Comparison of ENCODE assay signal across 8 cellular contexts in the genomic region with DNA sequence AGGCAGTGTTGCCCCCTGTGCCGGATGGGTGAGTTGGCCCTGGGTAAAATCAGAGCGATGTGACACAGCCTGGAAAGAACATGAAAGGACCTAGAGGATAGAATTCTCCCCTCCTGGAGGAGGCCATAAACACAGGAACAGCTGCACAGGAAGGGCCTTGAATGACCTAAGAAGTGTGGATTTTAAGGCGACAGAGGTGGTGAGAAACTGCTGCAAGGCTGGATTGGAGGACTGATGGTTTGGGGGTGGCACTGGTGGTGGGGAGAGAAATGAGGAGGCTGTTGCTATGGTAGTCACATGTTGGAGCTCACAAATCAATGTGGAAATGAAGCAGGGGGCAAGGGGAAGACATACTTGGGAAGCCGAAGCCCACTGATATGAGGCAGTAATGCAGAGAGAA. TPM values are rescaled to one million over a fixed set of nuclear protein-coding genes. Genes with fewer than 3 reads are reported as not detected.
DNase-seq lines count a peak whose midpoint lies in the region; ATAC-seq and TF ChIP-seq lines count a peak whose summit lies in the region.

No MANE protein-coding gene starts in this region.

- H3K27me3 Mint-ChIP-seq in activated naive CD8-positive, alpha-beta T cell = no peaks in the 10 kb centered on the region

- CTCF ChIA-PET in SK-N-SH (lab: Yijun Ruan, JAX) = interaction anchor here (0.6 to 5.1 kb wide), 5 partner anchors 10 to 141 kb away, joined by 3 to 29 read pairs (median 6); no protein-coding TSS in a partner anchor

- whole genome bisulfite sequencing in SK-N-SH (ENCODE audit: low lambda C conversion rate) = 91% methylated on average over 4 of the region's 4 CpGs
- 78% methylated on average over 4 of the region's 4 CpGs for WGBS in suprapubic skin

- POLR2A ChIA-PET in SK-N-SH (lab: Yijun Ruan, JAX) = interaction anchor here (1.2 kb wide), 1 partner anchor 29 kb away, joined by 3 read pairs; no protein-coding TSS in a partner anchor

- H3K27ac ChIP-seq in SK-N-SH (ENCODE audit: low read depth in 2 of 2, low read length in 1 of 2) = peak overlapping the region; percentile 79 to 86; a peak in 3 of 4 replicates
- H3K27ac ChIP-seq in suprapubic skin = peak overlapping the region; percentile 92

- peaks cover 45% of the 10 kb centered on the region for H3K4me1 Mint-ChIP-seq in activated naive CD8-positive, alpha-beta T cell (ENCODE audit: low read depth)

- no peaks in the 10 kb centered on the region for H3K9me3 Mint-ChIP-seq in activated naive CD8-positive, alpha-beta T cell (ENCODE audit: low read depth)

- H3K36me3 Mint-ChIP-seq in activated naive CD8-positive, alpha-beta T cell = no peaks in the 10 kb centered on the region

- H3K4me2 ChIP-seq in SK-N-SH = peak overlapping the region; percentile 83

- H3K36me3 ChIP-seq in SK-N-SH (replicated peaks in 1 of 2; ENCODE audit: control insufficient read depth in 1 of 2, insufficient read depth in 2 of 2, low read length in 1 of 2) (no peaks in the 10 kb centered on the region), kidney epithelial cell (ENCODE audit: control insufficient read depth, insufficient read depth, low read length) (no peaks in the 10 kb centered on the region), suprapubic skin (no peaks in the 10 kb centered on the region)

- H3K4me3 ChIP-seq in SK-N-SH (ENCODE audit: low read depth in 2 of 2, low read length in 1 of 2) (peak overlapping the region; percentile 49 to 61; a peak in 3 of 4 replicates), kidney epithelial cell (ENCODE audit: low read depth, low read length) (peak overlapping the region; percentile 51), suprapubic skin (peak overlapping the region; percentile 51)

- no peaks in the 10 kb centered on the region for H3K79me2 ChIP-seq in SK-N-SH (ENCODE audit: insufficient read depth)

- DNase-seq in SK-N-SH (no peak), kidney epithelial cell (ENCODE audit: low read depth) (no peak), suprapubic skin (ENCODE audit: low spot score in 2 of 2) (peak in 1 of 2 donors; percentile 50), T1000 (lab: John Stamatoyannopoulos, UW) (no peak), kidney glomerular epithelial cell (lab: John Stamatoyannopoulos, UW) (no peak)

- H3K4me1 ChIP-seq in SK-N-SH (ENCODE audit: control insufficient read depth in 1 of 2, insufficient read depth in 2 of 2, low read depth in 1 of 2, low read length in 1 of 2) (peaks cover 7 to 25% of the 10 kb centered on the region in 2 experiments; a peak in 3 of 4 replicates), suprapubic skin (peaks cover 53% of the 10 kb centered on the region)

- H3K4me3 Mint-ChIP-seq in activated naive CD8-positive, alpha-beta T cell = peak overlapping the region; percentile 88

- peak overlapping the region; percentile 64; the same call in 1 of the 2 replicates for H3K9ac ChIP-seq in SK-N-SH

- peak overlapping the region; percentile 90; the same call in 1 of the 2 replicates for H2AFZ ChIP-seq in SK-N-SH (ENCODE audit: low read depth)

- TF ChIP-seq CTCF in SK-N-SH (IDR thresholded peaks at IDR 0.05) (no peak), kidney epithelial cell (IDR thresholded peaks at IDR 0.05; ENCODE audit: insufficient read depth, low read length, poor library complexity, severe bottlenecking) (no peak), suprapubic skin (IDR thresholded peaks at IDR 0.05) (no peak)

- no peak for TF ChIP-seq POLR2A in suprapubic skin (IDR thresholded peaks at IDR 0.05)

- H3K9me2 ChIP-seq in SK-N-SH = no peaks in the 10 kb centered on the region

- H3F3A ChIP-seq in SK-N-SH (replicated peaks; ENCODE audit: insufficient read depth) = peaks cover 10% of the 10 kb centered on the region

- TF ChIP-seq EP300 in SK-N-SH (IDR thresholded peaks at IDR 0.05; ENCODE audit: borderline replicate concordance in 1 of 2, low read depth in 1 of 2, low read length in 1 of 2) = no peak
- no peak for TF ChIP-seq EP300 in suprapubic skin (IDR thresholded peaks at IDR 0.05)

- H3K27ac Mint-ChIP-seq in activated naive CD8-positive, alpha-beta T cell = peak overlapping the region; percentile 66

- no peak for TF ChIP-seq RAD21 in SK-N-SH (IDR thresholded peaks at IDR 0.05; ENCODE audit: low read length)

- no peaks in the 10 kb centered on the region for H4K20me1 ChIP-seq in SK-N-SH (ENCODE audit: insufficient read depth)

- ATAC-seq in SK-N-SH treated with all-trans-retinoic acid at 6 μM for 48 hours (no peak), GM21717 (IDR thresholded peaks at IDR 0.05; ENCODE audit: unreplicated experiment) (no peak)

- no peaks in the 10 kb centered on the region for H3K27me3 ChIP-seq in SK-N-SH (ENCODE audit: insufficient read depth)
- H3K27me3 ChIP-seq in kidney epithelial cell (ENCODE audit: control insufficient read depth, insufficient read depth, low read length) = no peaks in the 10 kb centered on the region
- no peaks in the 10 kb centered on the region for H3K27me3 ChIP-seq in suprapubic skin

- H3K9me3 ChIP-seq in SK-N-SH = no peaks in the 10 kb centered on the region
- H3K9me3 ChIP-seq in suprapubic skin = no peaks in the 10 kb centered on the region

TF ChIP-seq in SK-N-SH, 30 proteins besides CTCF, POLR2A, EP300 and RAD21:
- TF ChIP-seq FOXJ3 (CRISPR knock-in tag; IDR thresholded peaks at IDR 0.05) (no peak), GABPA (IDR thresholded peaks at IDR 0.05; ENCODE audit: low read depth) (no peak), TCF12 (IDR thresholded peaks at IDR 0.05) (no peak)
- TF ChIP-seq, protein P1, sequence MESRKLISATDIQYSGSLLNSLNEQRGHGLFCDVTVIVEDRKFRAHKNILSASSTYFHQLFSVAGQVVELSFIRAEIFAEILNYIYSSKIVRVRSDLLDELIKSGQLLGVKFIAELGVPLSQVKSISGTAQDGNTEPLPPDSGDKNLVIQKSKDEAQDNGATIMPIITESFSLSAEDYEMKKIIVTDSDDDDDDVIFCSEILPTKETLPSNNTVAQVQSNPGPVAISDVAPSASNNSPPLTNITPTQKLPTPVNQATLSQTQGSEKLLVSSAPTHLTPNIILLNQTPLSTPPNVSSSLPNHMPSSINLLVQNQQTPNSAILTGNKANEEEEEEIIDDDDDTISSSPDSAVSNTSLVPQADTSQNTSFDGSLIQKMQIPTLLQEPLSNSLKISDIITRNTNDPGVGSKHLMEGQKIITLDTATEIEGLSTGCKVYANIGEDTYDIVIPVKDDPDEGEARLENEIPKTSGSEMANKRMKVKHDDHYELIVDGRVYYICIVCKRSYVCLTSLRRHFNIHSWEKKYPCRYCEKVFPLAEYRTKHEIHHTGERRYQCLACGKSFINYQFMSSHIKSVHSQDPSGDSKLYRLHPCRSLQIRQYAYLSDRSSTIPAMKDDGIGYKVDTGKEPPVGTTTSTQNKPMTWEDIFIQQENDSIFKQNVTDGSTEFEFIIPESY (IDR thresholded peaks at IDR 0.05; ENCODE audit: borderline replicate concordance, low read depth) = no peak

TF ChIP-seq in SK-N-SH treated with all-trans-retinoic acid at 6 μM for 48 hours, 23 proteins besides CTCF, POLR2A, EP300 and RAD21 (continues in another document):
- TF ChIP-seq ZFP30 (CRISPR knock-in tag; IDR thresholded peaks at IDR 0.05) (no peak), TOX (CRISPR knock-in tag; IDR thresholded peaks at IDR 0.05; ENCODE audit: borderline replicate concordance) (no peak), CSDC2 (CRISPR knock-in tag; IDR thresholded peaks at IDR 0.05) (no peak), GLIS3 (CRISPR knock-in tag; IDR thresholded peaks at IDR 0.05) (no peak), SNAI2 (CRISPR knock-in tag; IDR thresholded peaks at IDR 0.05) (no peak), ARNTL (CRISPR knock-in tag; IDR thresholded peaks at IDR 0.05; ENCODE audit: borderline replicate concordance, low read depth) (no peak), ZFP3 (CRISPR knock-in tag; IDR thresholded peaks at IDR 0.05) (no peak)
- TF ChIP-seq, protein P2, sequence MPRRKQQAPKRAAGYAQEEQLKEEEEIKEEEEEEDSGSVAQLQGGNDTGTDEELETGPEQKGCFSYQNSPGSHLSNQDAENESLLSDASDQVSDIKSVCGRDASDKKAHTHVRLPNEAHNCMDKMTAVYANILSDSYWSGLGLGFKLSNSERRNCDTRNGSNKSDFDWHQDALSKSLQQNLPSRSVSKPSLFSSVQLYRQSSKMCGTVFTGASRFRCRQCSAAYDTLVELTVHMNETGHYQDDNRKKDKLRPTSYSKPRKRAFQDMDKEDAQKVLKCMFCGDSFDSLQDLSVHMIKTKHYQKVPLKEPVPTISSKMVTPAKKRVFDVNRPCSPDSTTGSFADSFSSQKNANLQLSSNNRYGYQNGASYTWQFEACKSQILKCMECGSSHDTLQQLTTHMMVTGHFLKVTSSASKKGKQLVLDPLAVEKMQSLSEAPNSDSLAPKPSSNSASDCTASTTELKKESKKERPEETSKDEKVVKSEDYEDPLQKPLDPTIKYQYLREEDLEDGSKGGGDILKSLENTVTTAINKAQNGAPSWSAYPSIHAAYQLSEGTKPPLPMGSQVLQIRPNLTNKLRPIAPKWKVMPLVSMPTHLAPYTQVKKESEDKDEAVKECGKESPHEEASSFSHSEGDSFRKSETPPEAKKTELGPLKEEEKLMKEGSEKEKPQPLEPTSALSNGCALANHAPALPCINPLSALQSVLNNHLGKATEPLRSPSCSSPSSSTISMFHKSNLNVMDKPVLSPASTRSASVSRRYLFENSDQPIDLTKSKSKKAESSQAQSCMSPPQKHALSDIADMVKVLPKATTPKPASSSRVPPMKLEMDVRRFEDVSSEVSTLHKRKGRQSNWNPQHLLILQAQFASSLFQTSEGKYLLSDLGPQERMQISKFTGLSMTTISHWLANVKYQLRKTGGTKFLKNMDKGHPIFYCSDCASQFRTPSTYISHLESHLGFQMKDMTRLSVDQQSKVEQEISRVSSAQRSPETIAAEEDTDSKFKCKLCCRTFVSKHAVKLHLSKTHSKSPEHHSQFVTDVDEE (CRISPR knock-in tag; IDR thresholded peaks at IDR 0.05) = no peak

RNA-seq across cellular contexts. Expression of a gene that starts 13.8 kb away (rescaled TPM):
- polyA plus RNA-seq in SK-N-SH (2012; rRNA removed) = not detected in 2 replicates
- not detected in 2 replicates for polyA plus RNA-seq in SK-N-SH (2012; cell fraction: cytosol; rRNA removed)
- polyA plus RNA-seq in SK-N-SH (2012; cell fraction: nucleus; rRNA removed) = 0.02 TPM in 1 of 2 replicates, not detected in the other
- 0.08 TPM in 1 of 2 replicates, not detected in the other for total RNA-seq in kidney epithelial cell
- total RNA-seq in suprapubic skin = not detected

RNA-seq across cellular contexts. Expression of a gene that starts 25.2 kb away (rescaled TPM):
- 24.5 and 26.3 TPM in 2 replicates for polyA plus RNA-seq in SK-N-SH (2012; rRNA removed)
- polyA plus RNA-seq in SK-N-SH (2012; cell fraction: cytosol; rRNA removed) = 12.5 and 13.2 TPM in 2 replicates
- 43.9 and 63.0 TPM in 2 replicates for polyA plus RNA-seq in SK-N-SH (2012; cell fraction: nucleus; rRNA removed)
- 27.5 and 30.8 TPM in 2 replicates for total RNA-seq in kidney epithelial cell
- 100 to 1,000 TPM in 2 of 4 donors, 10 to 100 TPM in 2; 69.1 to 234 (median 156) TPM for total RNA-seq in suprapubic skin
